ENCODE assay signal across 27 cellular contexts in genomic region chrX:113920661-113921060, GRCh38.
A peak's percentile ranks its signal among the peaks of the same experiment; 100 is the strongest.
DNase-seq lines count a peak whose midpoint lies in the region; ATAC-seq, FAIRE-seq and TF ChIP-seq lines count a peak whose summit lies in the region.
"Had no signal": no experiment of that assay in that cellular context is flagged by ENCODE, and none has a peak within 500 bp of the region (broad histone marks: within the 10 kb centered on the region; RNA-seq: fewer than 3 reads in every experiment).

No MANE protein-coding gene starts in this region.

- H3K27ac ChIP-seq in HepG2 (ENCODE audit: extremely low read length, insufficient read depth, low read length): no peak overlapping the region
- no peak overlapping the region for H3K27ac ChIP-seq in right lobe of liver
- no peak overlapping the region for H3K27ac ChIP-seq in GM12878 (ENCODE audit: control insufficient read depth, insufficient read depth)
- H3K27ac ChIP-seq: KMS-11, Peyer's patch had no signal

- BruUV-seq in HepG2 (replicated peaks; lab: Mats Ljungman, UMichigan) (no TSS peak), GM12878 (replicated peaks; lab: Mats Ljungman, UMichigan) (no TSS peak)

- WGBS in HepG2 (ENCODE audit: low lambda C conversion rate): 4% methylated on average over 4 of the region's 4 CpGs
- 38% methylated on average over 4 of the region's 4 CpGs for whole genome bisulfite sequencing in right lobe of liver (ENCODE audit: insufficient coverage, low coverage, low lambda C conversion rate, missing lambda C conversion rate)
- WGBS in GM12878 (ENCODE audit: insufficient coverage, insufficient replicate concordance, low lambda C conversion rate, missing lambda C conversion rate): 35% methylated on average over 4 of the region's 4 CpGs

- RAD21 ChIA-PET in GM12878 (lab: Charles Lee; ENCODE audit: unreplicated experiment): no interaction called here

- no peak for TF ChIP-seq EP300 in HepG2 (IDR thresholded peaks at IDR 0.05; ENCODE audit: low read depth in 2 of 2, low read length in 2 of 2)
- TF ChIP-seq EP300 in HepG2 (CRISPR knock-in tag; IDR thresholded peaks at IDR 0.05; ENCODE audit: borderline replicate concordance): no peak
- no peak for TF ChIP-seq EP300 in GM12878 (IDR thresholded peaks at IDR 0.05; ENCODE audit: borderline replicate concordance in 1 of 2, control insufficient read depth in 1 of 2, low read depth in 2 of 2, low read length in 2 of 2)

- H3K4me1 ChIP-seq in HepG2 (ENCODE audit: insufficient read depth, low read length) (no peaks in the 10 kb centered on the region), right lobe of liver (no peaks in the 10 kb centered on the region), GM12878 (ENCODE audit: control insufficient read depth, insufficient read depth, low read length) (no peaks in the 10 kb centered on the region)
- H3K4me1 ChIP-seq: BE2C, Peyer's patch had no signal

- H3K4me3 ChIP-seq in HepG2 (replicated peaks in 1 of 3; ENCODE audit: insufficient read depth in 1 of 3, low read depth in 2 of 3, low read length in 3 of 3): no peak overlapping the region
- no peak overlapping the region for H3K4me3 ChIP-seq in right lobe of liver
- no peak overlapping the region for H3K4me3 ChIP-seq in GM12878
- H3K4me3 ChIP-seq: Peyer's patch had no signal

- DNase-seq in HepG2 (ENCODE audit: low spot score) (no peak), right lobe of liver (no peak), GM12878 (ENCODE audit: low read depth, low spot score) (no peak), GM12891 (ENCODE audit: insufficient read length, low spot score) (no peak)
- DNase-seq in stimulated activated CD4-positive, alpha-beta T cell treated with anti-CD3 and anti-CD28 coated beads, Interleukin-12 subunit alpha, Interleukin-12 subunit beta, amount 100 ng/mL, for 4 hours: no peak
- DNase-seq: 8988T, ACHN, BE2C, Calu3, DMS79 treated with DMSO at 0.1 percent for 48 hours, H7, NCI-H1092, NCI-H1417 treated with DMSO at 0.1 percent for 48 hours, NCI-H1694 treated with DMSO at 0.1 percent for 48 hours, NCI-H2081, NCI-H2227 treated with DMSO at 0.1 percent for 48 hours, NCI-H510A, NCI-H69, OCI-M1, Peyer's patch, SIG-M5, SK-N-SH, SW 1271 had no signal

- POLR2A ChIA-PET in HepG2 (lab: Yijun Ruan, JAX) (no interaction called here), GM12878 (lab: Charles Lee) (no interaction called here)

- H3K9ac ChIP-seq in HepG2 (ENCODE audit: insufficient read depth, low read depth, low read length) (no peak overlapping the region), GM12878 (ENCODE audit: control insufficient read depth, insufficient read depth, low read length) (no peak overlapping the region)
- H3K9ac ChIP-seq: KMS-11, SK-N-SH had no signal

- SMC1A ChIA-PET in GM12878 (lab: Charles Lee; ENCODE audit: uncharacterized antibody, unreplicated experiment): interaction anchor here (0.8 kb wide), 1 partner anchor 10 kb away, joined by 3 read pairs; no protein-coding TSS in a partner anchor

- H3K9me3 ChIP-seq in HepG2 (ENCODE audit: low read length): no peaks in the 10 kb centered on the region
- no peaks in the 10 kb centered on the region for H3K9me3 ChIP-seq in right lobe of liver
- no peaks in the 10 kb centered on the region for H3K9me3 ChIP-seq in GM12878 (replicated peaks; ENCODE audit: control insufficient read depth, insufficient read depth, low read length)
- H3K9me3 ChIP-seq: BE2C, Peyer's patch, SK-N-SH had no signal

- TF ChIP-seq POLR2A in HepG2 (IDR thresholded peaks at IDR 0.05; ENCODE audit: insufficient read depth in 1 of 2, low read depth in 2 of 2, low read length in 2 of 2) (no peak), right lobe of liver (IDR thresholded peaks at IDR 0.05) (no peak), GM12878 (IDR thresholded peaks at IDR 0.05; ENCODE audit: low read depth, low read length) (no peak), GM12891 (IDR thresholded peaks at IDR 0.05; ENCODE audit: low read depth, low read length) (no peak)

- no peak overlapping the region for H3K4me2 ChIP-seq in HepG2 (ENCODE audit: low read depth, low read length)
- no peak overlapping the region for H3K4me2 ChIP-seq in GM12878 (ENCODE audit: control insufficient read depth, insufficient read depth)
- H3K4me2 ChIP-seq: KMS-11, SK-N-SH had no signal

- H3K27me3 ChIP-seq in HepG2 (ENCODE audit: control insufficient read depth in 1 of 2, insufficient read depth in 2 of 2, low read length in 2 of 2): no peaks in the 10 kb centered on the region
- no peaks in the 10 kb centered on the region for H3K27me3 ChIP-seq in right lobe of liver
- no peaks in the 10 kb centered on the region for H3K27me3 ChIP-seq in GM12878 (replicated peaks in 1 of 2; ENCODE audit: control insufficient read depth in 2 of 2, insufficient read depth in 2 of 2, low read length in 1 of 2)
- H3K27me3 ChIP-seq: BE2C, Peyer's patch had no signal

- in situ Hi-C loops in HepG2 (cut with HindIII; ENCODE audit: extremely low pct_ligation_motif_present, low pct_unique_long_range_greater_than_20kb) (no loop called here), GM12878 (cut with MboI) (no loop called here)

- H3K36me3 ChIP-seq in HepG2 (replicated peaks in 1 of 2; ENCODE audit: control insufficient read depth in 1 of 2, insufficient read depth in 2 of 2, low read length in 2 of 2) (no peaks in the 10 kb centered on the region), right lobe of liver (no peaks in the 10 kb centered on the region), GM12878 (ENCODE audit: control insufficient read depth in 2 of 2, insufficient read depth in 2 of 2, low read length in 1 of 2) (no peaks in the 10 kb centered on the region)
- H3K36me3 ChIP-seq: BE2C, Peyer's patch had no signal

- no peak for ATAC-seq in HepG2
- no peak for ATAC-seq in right lobe of liver
- ATAC-seq in HG03565 (IDR thresholded peaks at IDR 0.05; ENCODE audit: unreplicated experiment): peak; percentile 72
- ATAC-seq in GM12878: no peak
- no peak for ATAC-seq in GM19023 (IDR thresholded peaks at IDR 0.05; ENCODE audit: unreplicated experiment)

- H2AFZ ChIP-seq in HepG2 (ENCODE audit: low read length) (no peak overlapping the region), GM12878 (ENCODE audit: control insufficient read depth, low read depth, low read length) (no peak overlapping the region)

- H3K79me2 ChIP-seq in HepG2 (ENCODE audit: insufficient read depth, low read length) (no peaks in the 10 kb centered on the region), GM12878 (ENCODE audit: control insufficient read depth, insufficient read depth, low read length) (no peaks in the 10 kb centered on the region)

- TF ChIP-seq RAD21 in HepG2 (CRISPR knock-in tag; IDR thresholded peaks at IDR 0.05): no peak
- TF ChIP-seq RAD21 in GM12878 (IDR thresholded peaks at IDR 0.05; ENCODE audit: insufficient read depth, low read depth, low read length): no peak

- intact Hi-C loops in HepG2 (cut with micrococcal nuclease; ENCODE audit: unreplicated experiment): no loop called here
- intact Hi-C loops in right lobe of liver (cut with DNase I): no loop called here
- intact Hi-C loops in GM12878 (cut with micrococcal nuclease; ENCODE audit: unreplicated experiment): no loop called here

- FAIRE-seq in HepG2 (lab: Jason Lieb, UNC): peak; percentile 18
- FAIRE-seq in GM12878 (lab: Jason Lieb, UNC): no peak
- FAIRE-seq in GM12891 (lab: Jason Lieb, UNC): no peak
- FAIRE-seq: GM19239 had no signal

- H4K20me1 ChIP-seq in HepG2 (ENCODE audit: insufficient read depth, low read length) (no peaks in the 10 kb centered on the region), GM12878 (ENCODE audit: control insufficient read depth, insufficient read depth) (no peaks in the 10 kb centered on the region)

- no peak for TF ChIP-seq CTCF in HepG2 (CRISPR knock-in tag; IDR thresholded peaks at IDR 0.05)
- TF ChIP-seq CTCF in right lobe of liver (IDR thresholded peaks at IDR 0.05): no peak
- no peak for TF ChIP-seq CTCF in GM12878 (IDR thresholded peaks at IDR 0.05 in 2 of 3, conservative IDR thresholded peaks at IDR 0.05 in 1 of 3; ENCODE audit: control insufficient read depth in 2 of 3, extremely low read depth in 1 of 3, insufficient read depth in 1 of 3, low read depth in 3 of 3, low read length in 3 of 3)

- CTCF ChIA-PET in HepG2 (lab: Yijun Ruan, JAX; ENCODE audit: low intra/inter-chr PET ratio, low total read pairs) (no interaction called here), GM12878 (lab: Yijun Ruan, JAX) (no interaction called here)

TF ChIP-seq in HepG2, 621 proteins besides CTCF, POLR2A, EP300 and RAD21 (continues in another document):
- TF ChIP-seq ZBTB43 (CRISPR knock-in tag; conservative IDR thresholded peaks at IDR 0.05) (no peak), MBNL3 (CRISPR knock-in tag; conservative IDR thresholded peaks at IDR 0.05) (no peak)

TF ChIP-seq in GM12878, 131 proteins besides CTCF, POLR2A, EP300 and RAD21:
- TF ChIP-seq NR2C2 (IDR thresholded peaks at IDR 0.05; ENCODE audit: borderline replicate concordance, control insufficient read depth, insufficient read length, low read depth) (no peak), CBX5 (IDR thresholded peaks at IDR 0.05; ENCODE audit: low read depth) (no peak), POLR2AphosphoS2 (IDR thresholded peaks at IDR 0.05; ENCODE audit: low read depth, low read length) (no peak), ZNF622 (IDR thresholded peaks at IDR 0.05) (no peak), KAT2A (conservative IDR thresholded peaks at IDR 0.05; ENCODE audit: control insufficient read depth, low read depth, low read length) (no peak), RUNX3 (IDR thresholded peaks at IDR 0.05; ENCODE audit: low read length) (peak; percentile 27; the same call in 1 of the 2 replicates)
TF ChIP-seq in GM12878: peak in this region for 1.

TF ChIP-seq in GM12891, 5 proteins besides CTCF, POLR2A, EP300 and RAD21:
- TF ChIP-seq TAF1 (IDR thresholded peaks at IDR 0.05; ENCODE audit: low read depth, low read length): no peak
- TF ChIP-seq POLR2AphosphoS5 (IDR thresholded peaks at IDR 0.05; ENCODE audit: low read depth, low read length): no peak
- no peak for TF ChIP-seq SPI1 (IDR thresholded peaks at IDR 0.05; ENCODE audit: low read depth, low read length)
- no peak for TF ChIP-seq PAX5 (IDR thresholded peaks at IDR 0.05; ENCODE audit: insufficient read depth, low read length, severe bottlenecking)
- TF ChIP-seq POU2F2 (IDR thresholded peaks at IDR 0.05; ENCODE audit: low read depth, low read length): no peak
